ENCODE assay signal across 13 cellular contexts in the genomic region with DNA sequence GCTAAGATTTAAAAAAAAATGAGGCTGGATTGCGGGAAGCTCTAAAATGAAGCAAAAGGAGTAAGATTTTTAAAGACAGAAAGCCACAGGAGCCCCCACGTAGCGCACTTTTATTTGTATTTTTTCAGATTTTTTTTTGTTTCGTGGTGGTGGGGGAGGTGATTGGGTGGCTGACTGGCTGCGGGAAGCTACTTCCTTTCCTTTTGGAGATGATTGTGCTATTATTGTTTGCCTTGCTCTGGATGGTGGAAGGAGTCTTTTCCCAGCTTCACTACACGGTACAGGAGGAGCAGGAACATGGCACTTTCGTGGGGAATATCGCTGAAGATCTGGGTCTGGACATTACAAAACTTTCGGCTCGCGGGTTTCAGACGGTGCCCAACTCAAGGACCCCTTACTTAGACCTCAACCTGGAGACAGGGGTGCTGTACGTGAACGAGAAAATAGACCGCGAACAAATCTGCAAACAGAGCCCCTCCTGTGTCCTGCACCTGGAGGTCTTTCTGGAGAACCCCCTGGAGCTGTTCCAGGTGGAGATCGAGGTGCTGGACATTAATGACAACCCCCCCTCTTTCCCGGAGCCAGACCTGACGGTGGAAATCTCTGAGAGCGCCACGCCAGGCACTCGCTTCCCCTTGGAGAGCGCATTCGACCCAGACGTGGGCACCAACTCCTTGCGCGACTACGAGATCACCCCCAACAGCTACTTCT. TPM values are rescaled to one million over a fixed set of nuclear protein-coding genes. Genes with fewer than 3 reads are reported as not detected.
DNase-seq lines count a peak whose midpoint lies in the region; ATAC-seq lines count a peak whose summit lies in the region.
"Had no signal": no experiment of that assay in that cellular context is flagged by ENCODE, and none has a peak within 500 bp of the region (broad histone marks: within the 10 kb centered on the region; RNA-seq: fewer than 3 reads in every experiment).

No MANE protein-coding gene starts in this region.

- H3K27me3 Mint-ChIP-seq in activated T-helper 17 cell treated with anti-CD3 and anti-CD28 coated beads, Interleukin-2, amount 50 U/mL, for 72 hours = peaks cover 53% of the 10 kb centered on the region
- H3K27me3 Mint-ChIP-seq in immature natural killer cell (ENCODE audit: low read depth in 3 of 3) = peaks cover 19 to 27% (median 24%) of the 10 kb centered on the region in 3 donors

- DNase-seq in NCI-H345 (lab: John Stamatoyannopoulos, UW) (peak; percentile 45), NCI-H345 treated with DMSO at 0.1 percent for 48 hours (lab: John Stamatoyannopoulos, UW; ENCODE audit: unreplicated experiment) (no peak), immature natural killer cell (no peak), substantia nigra (lab: John Stamatoyannopoulos, UW) (peak in 9 of 49 donors; percentile 27 to 65 (median 49)), NCI-H774 (lab: John Stamatoyannopoulos, UW) (no peak), NCI-H2196 treated with DMSO at 0.1 percent for 48 hours (lab: John Stamatoyannopoulos, UW; ENCODE audit: unreplicated experiment) (no peak), NCI-H2171 (lab: John Stamatoyannopoulos, UW) (no peak)
- DNase-seq: ACHN; activated effector memory CD4-positive, alpha-beta T cell treated with Interleukin-2 at 50 U/mL for 16 hours; kidney glomerular epithelial cell; PC-9 had no signal

- no peak for ATAC-seq in activated T-helper 17 cell treated with anti-CD3 and anti-CD28 coated beads, Interleukin-2, amount 50 U/mL, for 72 hours (replicated peaks)

- H3K27ac Mint-ChIP-seq in activated T-helper 17 cell treated with anti-CD3 and anti-CD28 coated beads, Interleukin-2, amount 50 U/mL, for 72 hours = no peak overlapping the region
- H3K27ac Mint-ChIP-seq in immature natural killer cell = no peak overlapping the region

- peaks cover 16% of the 10 kb centered on the region for H3K4me1 Mint-ChIP-seq in activated T-helper 17 cell treated with anti-CD3 and anti-CD28 coated beads, Interleukin-2, amount 50 U/mL, for 72 hours
- H3K4me1 Mint-ChIP-seq in immature natural killer cell = peaks cover 3 to 20% of the 10 kb centered on the region in 2 donors

- H3K27ac ChIP-seq in substantia nigra (ENCODE audit: low read depth, low read length, poor library complexity, severe bottlenecking) = peak overlapping the region; percentile 88
- H3K27ac ChIP-seq: HL-60, PC-9 had no signal

- peak overlapping the region; percentile 67 for H3K4me3 Mint-ChIP-seq in activated T-helper 17 cell treated with anti-CD3 and anti-CD28 coated beads, Interleukin-2, amount 50 U/mL, for 72 hours
- H3K4me3 Mint-ChIP-seq in immature natural killer cell = peak overlapping the region in 3 of 5 donors; percentile 21 to 78 (median 24)

- peaks cover 4% of the 10 kb centered on the region for H3K9me3 Mint-ChIP-seq in activated T-helper 17 cell treated with anti-CD3 and anti-CD28 coated beads, Interleukin-2, amount 50 U/mL, for 72 hours
- H3K9me3 Mint-ChIP-seq in immature natural killer cell = peaks cover 8 to 64% (median 29%) of the 10 kb centered on the region in 6 donors

- peaks cover 8% of the 10 kb centered on the region for H3K36me3 Mint-ChIP-seq in activated T-helper 17 cell treated with anti-CD3 and anti-CD28 coated beads, Interleukin-2, amount 50 U/mL, for 72 hours (ENCODE audit: low read depth)
- peaks cover 4 to 8% (median 5%) of the 10 kb centered on the region in 3 donors for H3K36me3 Mint-ChIP-seq in immature natural killer cell

RNA-seq across cellular contexts. Expression of a gene that starts 1.0 kb away (rescaled TPM):
- not detected for total RNA-seq in activated T-helper 17 cell treated with anti-CD3 and anti-CD28 coated beads, Interleukin-2, amount 50 U/mL, for 72 hours
- not detected for polyA plus RNA-seq in immature natural killer cell
- total RNA-seq: PC-9 had no signal
